Comparison of ENCODE assay signal across 13 cellular contexts in the genomic region with DNA sequence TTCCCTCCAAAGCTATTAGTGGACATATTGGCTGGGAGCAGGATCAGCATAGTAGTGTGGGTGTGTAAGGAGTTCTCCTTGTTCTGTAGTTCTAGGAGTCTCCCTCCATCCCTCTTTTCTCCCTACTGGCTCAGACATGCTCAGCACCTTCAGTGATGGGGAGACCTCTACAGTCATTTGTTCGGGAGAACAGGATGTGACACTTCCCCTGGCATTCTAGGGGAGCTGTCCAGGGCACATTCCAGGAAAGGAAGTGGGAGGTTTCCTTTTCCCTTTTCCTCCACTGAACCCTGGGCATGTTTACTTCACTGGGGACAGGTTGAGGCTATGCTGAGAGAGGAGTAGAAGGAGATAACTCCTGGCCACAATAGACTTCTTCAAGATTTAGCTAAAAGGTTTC.
"Had no signal": no experiment of that assay in that cellular context is flagged by ENCODE, and none has a peak within 500 bp of the region (broad histone marks: within the 10 kb centered on the region; RNA-seq: fewer than 3 reads in every experiment).

No MANE protein-coding gene starts in this region.

- ATAC-seq: esophagus mucosa; left cardiac atrium; pancreas; stimulated activated naive B cell treated with anti-CD40 and anti-IgM and Interleukin-4, amounts not matched to agents 10 μg/mL and 1 μg/mL and 100 μg/mL, for 72 hours had no signal

- H3K4me1 Mint-ChIP-seq: activated CD4-positive, alpha-beta T cell treated with anti-CD3 and anti-CD28 coated beads, Interleukin-2, amount 10 ng/mL, durations not matched to agents 7 days and 5 days; neural crest cell; stimulated activated naive B cell treated with anti-CD40 and anti-IgM and Interleukin-4, amounts not matched to agents 10 μg/mL and 1 μg/mL and 100 μg/mL, for 72 hours had no signal

- H3K27me3 ChIP-seq: tibial nerve, uterus had no signal

- H3K36me3 ChIP-seq: pancreas, tibial nerve, uterus had no signal

- H3K27ac Mint-ChIP-seq: activated CD4-positive, alpha-beta T cell treated with anti-CD3 and anti-CD28 coated beads, Interleukin-2, amount 10 ng/mL, durations not matched to agents 7 days and 5 days; activated T-helper 1 cell treated with anti-CD3 and anti-CD28 coated beads, Interleukin-12 subunit alpha, Interleukin-12 subunit beta, Interleukin-2, Interleukin-4 antibody, amounts not matched to agents 30 ng/mL and 10 ng/mL and 1 ng/mL, durations not matched to agents 14 hours and 24 hours and 36 hours; stimulated activated naive B cell treated with anti-CD40 and anti-IgM and Interleukin-4, amounts not matched to agents 10 μg/mL and 1 μg/mL and 100 μg/mL, for 72 hours; T-helper 2 cell treated with Interferon-gamma antibody and Interleukin-4, amounts not matched to agents 5 μg/mL and 100 μg/mL, for 36 hours had no signal

- H3K4me1 ChIP-seq: pancreas, tibial nerve, uterus had no signal

- H3K27ac ChIP-seq: pancreas, tibial nerve, uterus had no signal

- H3K9me3 Mint-ChIP-seq: activated CD4-positive, alpha-beta T cell treated with anti-CD3 and anti-CD28 coated beads, Interleukin-2, amount 10 ng/mL, durations not matched to agents 7 days and 5 days; activated T-helper 1 cell treated with anti-CD3 and anti-CD28 coated beads, Interleukin-12 subunit alpha, Interleukin-12 subunit beta, Interleukin-2, Interleukin-4 antibody, amounts not matched to agents 30 ng/mL and 10 ng/mL and 1 ng/mL, durations not matched to agents 14 hours and 24 hours and 36 hours; stimulated activated naive B cell treated with anti-CD40 and anti-IgM and Interleukin-4, amounts not matched to agents 10 μg/mL and 1 μg/mL and 100 μg/mL, for 72 hours; T-helper 2 cell treated with Interferon-gamma antibody and Interleukin-4, amounts not matched to agents 5 μg/mL and 100 μg/mL, for 36 hours had no signal

- H3K36me3 Mint-ChIP-seq: stimulated activated naive B cell treated with anti-CD40 and anti-IgM and Interleukin-4, amounts not matched to agents 10 μg/mL and 1 μg/mL and 100 μg/mL, for 72 hours had no signal

- DNase-seq: activated CD4-positive, alpha-beta T cell treated with anti-CD3 and anti-CD28 coated beads, Interleukin-2, amount 10 ng/mL, durations not matched to agents 7 days and 5 days; activated CD4-positive, CD25-positive, alpha-beta regulatory T cell; aorta; glutamatergic neuron; left cardiac atrium; pancreas; stimulated activated naive B cell treated with anti-CD40 and anti-IgM and Interleukin-4, amounts not matched to agents 10 μg/mL and 1 μg/mL and 100 μg/mL, for 72 hours; uterus had no signal

- H3K4me3 ChIP-seq: pancreas, tibial nerve, uterus had no signal

- H3K4me3 Mint-ChIP-seq: activated CD4-positive, alpha-beta T cell treated with anti-CD3 and anti-CD28 coated beads, Interleukin-2, amount 10 ng/mL, durations not matched to agents 7 days and 5 days; activated T-helper 1 cell treated with anti-CD3 and anti-CD28 coated beads, Interleukin-12 subunit alpha, Interleukin-12 subunit beta, Interleukin-2, Interleukin-4 antibody, amounts not matched to agents 30 ng/mL and 10 ng/mL and 1 ng/mL, durations not matched to agents 14 hours and 24 hours and 36 hours; neural crest cell; stimulated activated naive B cell treated with anti-CD40 and anti-IgM and Interleukin-4, amounts not matched to agents 10 μg/mL and 1 μg/mL and 100 μg/mL, for 72 hours; T-helper 2 cell treated with Interferon-gamma antibody and Interleukin-4, amounts not matched to agents 5 μg/mL and 100 μg/mL, for 36 hours had no signal
